In the genomic region with DNA sequence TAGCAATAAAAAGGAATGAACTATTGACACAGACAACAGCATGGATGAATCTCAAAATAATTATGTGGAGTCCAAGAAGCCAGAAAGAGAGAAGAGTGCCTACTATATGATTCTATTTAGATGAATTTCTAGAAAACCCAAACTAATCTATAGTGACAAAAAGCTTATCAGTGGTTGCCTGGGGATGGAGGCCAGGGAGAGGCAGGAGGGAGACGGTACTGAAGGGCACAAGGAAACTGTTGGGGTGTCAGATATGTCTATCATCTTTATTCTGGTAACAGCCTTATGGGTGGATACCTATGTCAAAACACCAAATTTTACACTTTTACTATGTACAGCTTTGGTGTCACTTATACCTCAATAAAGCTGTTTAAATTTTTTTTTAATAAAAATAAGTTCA, we compare ENCODE assay signal across 1 cellular context.
A peak's percentile ranks its signal among the peaks of the same experiment; 100 is the strongest.
TF ChIP-seq lines count a peak whose summit lies in the region.

No MANE protein-coding gene starts in this region.

TF ChIP-seq in K562, 482 proteins besides CTCF, POLR2A, EP300 and RAD21:
- TF ChIP-seq, protein P1, sequence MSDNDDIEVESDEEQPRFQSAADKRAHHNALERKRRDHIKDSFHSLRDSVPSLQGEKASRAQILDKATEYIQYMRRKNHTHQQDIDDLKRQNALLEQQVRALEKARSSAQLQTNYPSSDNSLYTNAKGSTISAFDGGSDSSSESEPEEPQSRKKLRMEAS (CRISPR knock-in tag; IDR thresholded peaks at IDR 0.05), result no peak
- TF ChIP-seq, protein P2, sequence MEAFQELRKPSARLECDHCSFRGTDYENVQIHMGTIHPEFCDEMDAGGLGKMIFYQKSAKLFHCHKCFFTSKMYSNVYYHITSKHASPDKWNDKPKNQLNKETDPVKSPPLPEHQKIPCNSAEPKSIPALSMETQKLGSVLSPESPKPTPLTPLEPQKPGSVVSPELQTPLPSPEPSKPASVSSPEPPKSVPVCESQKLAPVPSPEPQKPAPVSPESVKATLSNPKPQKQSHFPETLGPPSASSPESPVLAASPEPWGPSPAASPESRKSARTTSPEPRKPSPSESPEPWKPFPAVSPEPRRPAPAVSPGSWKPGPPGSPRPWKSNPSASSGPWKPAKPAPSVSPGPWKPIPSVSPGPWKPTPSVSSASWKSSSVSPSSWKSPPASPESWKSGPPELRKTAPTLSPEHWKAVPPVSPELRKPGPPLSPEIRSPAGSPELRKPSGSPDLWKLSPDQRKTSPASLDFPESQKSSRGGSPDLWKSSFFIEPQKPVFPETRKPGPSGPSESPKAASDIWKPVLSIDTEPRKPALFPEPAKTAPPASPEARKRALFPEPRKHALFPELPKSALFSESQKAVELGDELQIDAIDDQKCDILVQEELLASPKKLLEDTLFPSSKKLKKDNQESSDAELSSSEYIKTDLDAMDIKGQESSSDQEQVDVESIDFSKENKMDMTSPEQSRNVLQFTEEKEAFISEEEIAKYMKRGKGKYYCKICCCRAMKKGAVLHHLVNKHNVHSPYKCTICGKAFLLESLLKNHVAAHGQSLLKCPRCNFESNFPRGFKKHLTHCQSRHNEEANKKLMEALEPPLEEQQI (IDR thresholded peaks at IDR 0.05), result no peak
- TF ChIP-seq RCOR1 (IDR thresholded peaks at IDR 0.05; ENCODE audit: borderline replicate concordance in 1 of 2, low read depth in 2 of 2, low read length in 2 of 2) (peak in 1 of 2 experiments; percentile 43; a peak in 1 of 4 replicates), NR1H2 (CRISPR knock-in tag; IDR thresholded peaks at IDR 0.05) (no peak), TCF3 (CRISPR knock-in tag; IDR thresholded peaks at IDR 0.05) (0 out of 2 replicates have a peak, but pooled peaks have one; percentile 8), DNMT1 (IDR thresholded peaks at IDR 0.05) (no peak), WHSC1 (IDR thresholded peaks at IDR 0.05; ENCODE audit: low read length) (no peak), ZNF184 (CRISPR knock-in tag; IDR thresholded peaks at IDR 0.05) (no peak), CBFA2T3 (IDR thresholded peaks at IDR 0.05) (peak; percentile 53), ZNF134 (CRISPR knock-in tag; conservative IDR thresholded peaks at IDR 0.05) (no peak), ZBTB1 (CRISPR knock-in tag; IDR thresholded peaks at IDR 0.05; ENCODE audit: borderline replicate concordance, low read depth) (no peak), TGIF2 (CRISPR knock-in tag; IDR thresholded peaks at IDR 0.05) (no peak), MAFK (IDR thresholded peaks at IDR 0.05; ENCODE audit: low read length) (no peak), ZNF445 (CRISPR knock-in tag; IDR thresholded peaks at IDR 0.05; ENCODE audit: low read depth) (no peak), SP2 (IDR thresholded peaks at IDR 0.05; ENCODE audit: extremely low read depth, low read depth, low read length, poor library complexity, severe bottlenecking) (no peak), DPF2 (IDR thresholded peaks at IDR 0.05) (0 out of 2 replicates have a peak, but pooled peaks have one; percentile 27), STAT5A (IDR thresholded peaks at IDR 0.05; ENCODE audit: borderline replicate concordance, low read length) (no peak), MEIS2 (IDR thresholded peaks at IDR 0.05; ENCODE audit: partially characterized antibody) (no peak), TAF7 (tag; IDR thresholded peaks at IDR 0.05) (no peak), DMBX1 (CRISPR knock-in tag; IDR thresholded peaks at IDR 0.05; ENCODE audit: borderline replicate concordance) (no peak), ZBTB7A (IDR thresholded peaks at IDR 0.05; ENCODE audit: borderline replicate concordance, control insufficient read depth, low read depth, low read length) (no peak), RFX1 (IDR thresholded peaks at IDR 0.05) (peak; percentile 36; the same call in 1 of the 2 replicates), ESRRA (IDR thresholded peaks at IDR 0.05; ENCODE audit: borderline replicate concordance, low read depth) (no peak), MEF2A (IDR thresholded peaks at IDR 0.05; ENCODE audit: control insufficient read depth, low read depth, low read length) (no peak)
- TF ChIP-seq, protein P3, sequence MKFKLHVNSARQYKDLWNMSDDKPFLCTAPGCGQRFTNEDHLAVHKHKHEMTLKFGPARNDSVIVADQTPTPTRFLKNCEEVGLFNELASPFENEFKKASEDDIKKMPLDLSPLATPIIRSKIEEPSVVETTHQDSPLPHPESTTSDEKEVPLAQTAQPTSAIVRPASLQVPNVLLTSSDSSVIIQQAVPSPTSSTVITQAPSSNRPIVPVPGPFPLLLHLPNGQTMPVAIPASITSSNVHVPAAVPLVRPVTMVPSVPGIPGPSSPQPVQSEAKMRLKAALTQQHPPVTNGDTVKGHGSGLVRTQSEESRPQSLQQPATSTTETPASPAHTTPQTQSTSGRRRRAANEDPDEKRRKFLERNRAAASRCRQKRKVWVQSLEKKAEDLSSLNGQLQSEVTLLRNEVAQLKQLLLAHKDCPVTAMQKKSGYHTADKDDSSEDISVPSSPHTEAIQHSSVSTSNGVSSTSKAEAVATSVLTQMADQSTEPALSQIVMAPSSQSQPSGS (CRISPR knock-in tag; IDR thresholded peaks at IDR 0.05), result no peak
- TF ChIP-seq, protein P4, sequence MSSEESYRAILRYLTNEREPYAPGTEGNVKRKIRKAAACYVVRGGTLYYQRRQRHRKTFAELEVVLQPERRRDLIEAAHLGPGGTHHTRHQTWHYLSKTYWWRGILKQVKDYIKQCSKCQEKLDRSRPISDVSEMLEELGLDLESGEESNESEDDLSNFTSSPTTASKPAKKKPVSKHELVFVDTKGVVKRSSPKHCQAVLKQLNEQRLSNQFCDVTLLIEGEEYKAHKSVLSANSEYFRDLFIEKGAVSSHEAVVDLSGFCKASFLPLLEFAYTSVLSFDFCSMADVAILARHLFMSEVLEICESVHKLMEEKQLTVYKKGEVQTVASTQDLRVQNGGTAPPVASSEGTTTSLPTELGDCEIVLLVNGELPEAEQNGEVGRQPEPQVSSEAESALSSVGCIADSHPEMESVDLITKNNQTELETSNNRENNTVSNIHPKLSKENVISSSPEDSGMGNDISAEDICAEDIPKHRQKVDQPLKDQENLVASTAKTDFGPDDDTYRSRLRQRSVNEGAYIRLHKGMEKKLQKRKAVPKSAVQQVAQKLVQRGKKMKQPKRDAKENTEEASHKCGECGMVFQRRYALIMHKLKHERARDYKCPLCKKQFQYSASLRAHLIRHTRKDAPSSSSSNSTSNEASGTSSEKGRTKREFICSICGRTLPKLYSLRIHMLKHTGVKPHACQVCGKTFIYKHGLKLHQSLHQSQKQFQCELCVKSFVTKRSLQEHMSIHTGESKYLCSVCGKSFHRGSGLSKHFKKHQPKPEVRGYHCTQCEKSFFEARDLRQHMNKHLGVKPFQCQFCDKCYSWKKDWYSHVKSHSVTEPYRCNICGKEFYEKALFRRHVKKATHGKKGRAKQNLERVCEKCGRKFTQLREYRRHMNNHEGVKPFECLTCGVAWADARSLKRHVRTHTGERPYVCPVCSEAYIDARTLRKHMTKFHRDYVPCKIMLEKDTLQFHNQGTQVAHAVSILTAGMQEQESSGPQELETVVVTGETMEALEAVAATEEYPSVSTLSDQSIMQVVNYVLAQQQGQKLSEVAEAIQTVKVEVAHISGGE (CRISPR knock-in tag; IDR thresholded peaks at IDR 0.05), result no peak
- TF ChIP-seq, protein P5, sequence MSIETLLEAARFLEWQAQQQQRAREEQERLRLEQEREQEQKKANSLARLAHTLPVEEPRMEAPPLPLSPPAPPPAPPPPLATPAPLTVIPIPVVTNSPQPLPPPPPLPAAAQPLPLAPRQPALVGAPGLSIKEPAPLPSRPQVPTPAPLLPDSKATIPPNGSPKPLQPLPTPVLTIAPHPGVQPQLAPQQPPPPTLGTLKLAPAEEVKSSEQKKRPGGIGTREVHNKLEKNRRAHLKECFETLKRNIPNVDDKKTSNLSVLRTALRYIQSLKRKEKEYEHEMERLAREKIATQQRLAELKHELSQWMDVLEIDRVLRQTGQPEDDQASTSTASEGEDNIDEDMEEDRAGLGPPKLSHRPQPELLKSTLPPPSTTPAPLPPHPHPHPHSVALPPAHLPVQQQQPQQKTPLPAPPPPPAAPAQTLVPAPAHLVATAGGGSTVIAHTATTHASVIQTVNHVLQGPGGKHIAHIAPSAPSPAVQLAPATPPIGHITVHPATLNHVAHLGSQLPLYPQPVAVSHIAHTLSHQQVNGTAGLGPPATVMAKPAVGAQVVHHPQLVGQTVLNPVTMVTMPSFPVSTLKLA (conservative IDR thresholded peaks at IDR 0.05), result no peak
